ENCODE assay signal across 22 cellular contexts in the genomic region with DNA sequence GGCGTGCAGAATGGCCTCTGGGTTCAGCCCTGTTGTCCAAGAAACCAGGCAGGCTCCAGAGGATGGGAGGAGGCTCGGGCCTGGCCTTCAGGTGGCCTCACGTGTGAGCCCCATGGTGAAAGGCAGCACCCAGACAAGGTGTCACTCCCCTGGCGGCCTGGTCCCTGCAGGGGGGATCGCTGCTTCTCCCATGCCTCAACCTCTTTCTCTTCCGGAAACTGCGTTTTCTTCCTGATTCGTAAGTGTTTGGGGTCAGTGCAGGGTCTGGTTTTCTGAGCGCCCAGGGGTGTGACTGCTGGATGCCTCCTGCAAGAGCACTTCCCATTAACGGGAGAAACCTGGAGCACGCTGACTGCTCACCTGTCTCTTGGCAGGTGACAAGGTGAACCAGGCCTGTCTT.
"Had no signal": no experiment of that assay in that cellular context is flagged by ENCODE, and none has a peak within 500 bp of the region (broad histone marks: within the 10 kb centered on the region; RNA-seq: fewer than 3 reads in every experiment).

No MANE protein-coding gene starts in this region.

- H3K4me3 ChIP-seq: SJCRH30 had no signal

- H3K27me3 ChIP-seq: SJCRH30 had no signal

- ATAC-seq: SK-N-SH treated with all-trans-retinoic acid at 6 μM for 48 hours had no signal

- H3K4me1 ChIP-seq: SJCRH30 had no signal

- DNase-seq: KBM-7, MV-4-11, NCI-H1048, NCI-H1105 treated with DMSO at 0.1 percent for 48 hours, NCI-H1417 treated with DMSO at 0.1 percent for 48 hours, NCI-H146, NCI-H1694 treated with DMSO at 0.1 percent for 48 hours, NCI-H1930, NCI-H2081, NCI-H2171, NCI-H226, NCI-H446, NCI-H510A, NCI-H524 treated with DMSO at 0.1 percent for 48 hours, NCI-H69, NCI-H774, RPMI8226, SHP77 treated with DMSO at 0.1 percent for 48 hours, SJCRH30 had no signal

- FAIRE-seq: RCC 7860 had no signal

- H3K27ac ChIP-seq: HL-60, SJCRH30 had no signal
